Comparison of ENCODE assay signal across 18 cellular contexts in the genomic region with DNA sequence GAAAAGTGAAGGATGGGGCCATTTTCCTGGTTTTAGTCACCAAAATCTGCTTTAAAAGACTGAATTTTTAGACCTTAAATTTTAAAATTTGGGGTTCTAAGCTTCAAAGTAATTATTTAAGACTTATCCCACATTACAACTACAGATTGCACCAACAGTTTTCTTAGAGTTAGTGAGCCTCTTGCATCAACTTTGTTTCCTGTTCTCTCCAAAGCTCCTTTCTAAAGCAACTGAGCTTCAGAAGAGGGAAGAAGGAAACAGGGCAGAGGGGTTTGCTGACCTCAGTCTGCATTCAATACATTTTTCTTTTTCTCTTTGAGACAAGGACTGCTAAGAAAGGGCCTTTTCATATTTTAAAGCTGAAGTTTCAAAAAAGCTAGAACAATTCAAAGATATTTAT.
DNase-seq lines count a peak whose midpoint lies in the region; ATAC-seq and TF ChIP-seq lines count a peak whose summit lies in the region.
"Had no signal": no experiment of that assay in that cellular context is flagged by ENCODE, and none has a peak within 500 bp of the region (broad histone marks: within the 10 kb centered on the region; RNA-seq: fewer than 3 reads in every experiment).

No MANE protein-coding gene starts in this region.

- no peaks in the 10 kb centered on the region for H3K27me3 ChIP-seq in DOHH2 (ENCODE audit: control insufficient read depth, low read length)
- H3K27me3 ChIP-seq: BLaER1, SJSA1, tibial artery had no signal

- H4K20me1 ChIP-seq in DOHH2 (ENCODE audit: control insufficient read depth, insufficient read depth, low read depth, low read length) (peaks cover 63% of the 10 kb centered on the region), OCI-LY7 (ENCODE audit: insufficient read depth, low read length) (no peaks in the 10 kb centered on the region; the same call in 1 of the 2 replicates)

- peaks cover 0 to 6% of the 10 kb centered on the region in 2 donors for H3K36me3 Mint-ChIP-seq in CD14-positive monocyte
- H3K36me3 Mint-ChIP-seq: natural killer cell treated with Interleukin-12 subunit alpha and Interleukin-12 subunit beta and Interleukin-15 and Interleukin-18, amount 100 ng/mL, for 72 hours had no signal

- intact Hi-C loops in CD14-positive monocyte (cut with micrococcal nuclease): loop anchor here in 1 of 2 donors (10.0 kb wide), 1 partner anchor 761 kb away; no protein-coding TSS in a partner anchor
- intact Hi-C loops in OCI-LY7 (cut with micrococcal nuclease; ENCODE audit: unreplicated experiment): no loop called here

- CTCF ChIA-PET in OCI-LY7 (lab: Charles Lee; ENCODE audit: unreplicated experiment): no interaction called here

- H3K4me3 ChIP-seq in DOHH2 (ENCODE audit: low read length) (no peak overlapping the region), OCI-LY7 (ENCODE audit: low read depth, low read length, poor library complexity, severe bottlenecking) (no peak overlapping the region)
- H3K4me3 ChIP-seq: BLaER1, GM23248, SJSA1, skin epidermis, tibial artery had no signal

- peaks cover 67% of the 10 kb centered on the region for H3F3A ChIP-seq in DOHH2 (ENCODE audit: control insufficient read depth, insufficient read depth)

- ATAC-seq in HG02571 (IDR thresholded peaks at IDR 0.05; ENCODE audit: unreplicated experiment): no peak
- ATAC-seq: natural killer cell treated with Interleukin-12 subunit alpha and Interleukin-12 subunit beta and Interleukin-15 and Interleukin-18, amount 100 ng/mL, for 72 hours had no signal

- POLR2A ChIA-PET in OCI-LY7 (lab: Charles Lee): interaction anchor here (0.6 to 1.9 kb wide), 10 partner anchors 14 to 1059 kb away, joined by 3 to 8 read pairs (median 3); no protein-coding TSS in a partner anchor

- DNase-seq in CD14-positive monocyte (ENCODE audit: low spot score): no peak
- no peak for DNase-seq in OCI-LY7 (ENCODE audit: low spot score)
- peak; percentile 29 for DNase-seq in iris pigment epithelial cell (ENCODE audit: low read depth)
- DNase-seq in NCI-H510A (lab: John Stamatoyannopoulos, UW): no peak
- no peak for DNase-seq in NCI-H2171 treated with DMSO at 0.1 percent for 48 hours (lab: John Stamatoyannopoulos, UW)
- DNase-seq: activated CD4-positive, alpha-beta memory T cell treated with anti-CD3 and anti-CD28 coated beads, Interleukin-2, amount 10 ng/mL, durations not matched to agents 7 days and 5 days; GM23248; kidney; NCI-H146; tibial artery had no signal

- no peaks in the 10 kb centered on the region for H3K27me3 Mint-ChIP-seq in CD14-positive monocyte (ENCODE audit: low read depth in 3 of 3)
- H3K27me3 Mint-ChIP-seq: activated T-helper 17 cell treated with anti-CD3 and anti-CD28 coated beads, Interleukin-2, amount 50 U/mL, for 72 hours; memory B cell had no signal

- H3K4me3 Mint-ChIP-seq in CD14-positive monocyte: peak overlapping the region in 1 of 2 donors; percentile 53
- H3K4me3 Mint-ChIP-seq: activated CD4-positive, alpha-beta memory T cell treated with anti-CD3 and anti-CD28 coated beads, Interleukin-2, amount 10 ng/mL, durations not matched to agents 7 days and 5 days; activated T-helper 17 cell treated with anti-CD3 and anti-CD28 coated beads, Interleukin-2, amount 50 U/mL, for 72 hours; memory B cell; natural killer cell treated with Interleukin-12 subunit alpha and Interleukin-12 subunit beta and Interleukin-15 and Interleukin-18, amount 100 ng/mL, for 72 hours had no signal

- no TSS peak for BruUV-seq in OCI-LY7 (replicated peaks; lab: Mats Ljungman, UMichigan)

- TF ChIP-seq CTCF in CD14-positive monocyte (IDR thresholded peaks at IDR 0.05) (no peak), DOHH2 (IDR thresholded peaks at IDR 0.05; ENCODE audit: low read depth, low read length, poor library complexity, severe bottlenecking) (no peak), OCI-LY7 (conservative IDR thresholded peaks at IDR 0.05; ENCODE audit: low read length) (no peak)

- H3K27ac ChIP-seq in DOHH2 (ENCODE audit: low read depth, low read length) (peak overlapping the region; percentile 14), OCI-LY7 (ENCODE audit: low read depth, low read length, poor library complexity, severe bottlenecking) (no peak overlapping the region)
- H3K27ac ChIP-seq: BLaER1, GM23248, SJSA1, tibial artery had no signal

- peaks cover 96% of the 10 kb centered on the region for H3K4me1 ChIP-seq in DOHH2 (ENCODE audit: control insufficient read depth, low read length)
- peaks cover 48% of the 10 kb centered on the region for H3K4me1 ChIP-seq in OCI-LY7 (ENCODE audit: insufficient read depth, low read length, poor library complexity, severe bottlenecking)
- H3K4me1 ChIP-seq: BLaER1 had no signal

- peak overlapping the region; percentile 80 to 95 (median 90) for H3K27ac Mint-ChIP-seq in CD14-positive monocyte
- H3K27ac Mint-ChIP-seq: activated CD4-positive, alpha-beta memory T cell treated with anti-CD3 and anti-CD28 coated beads, Interleukin-2, amount 10 ng/mL, durations not matched to agents 7 days and 5 days; activated T-helper 17 cell treated with anti-CD3 and anti-CD28 coated beads, Interleukin-2, amount 50 U/mL, for 72 hours; memory B cell; natural killer cell treated with Interleukin-12 subunit alpha and Interleukin-12 subunit beta and Interleukin-15 and Interleukin-18, amount 100 ng/mL, for 72 hours had no signal

- H3K79me2 ChIP-seq in DOHH2 (ENCODE audit: control insufficient read depth, low read length) (peaks cover 96% of the 10 kb centered on the region), OCI-LY7 (ENCODE audit: insufficient read depth, low read depth, low read length) (peaks cover 46% of the 10 kb centered on the region; the same call in 1 of the 2 replicates)

- H3K36me3 ChIP-seq in DOHH2 (ENCODE audit: control insufficient read depth, low read length) (peaks cover 89% of the 10 kb centered on the region), OCI-LY7 (ENCODE audit: insufficient read depth, low read length) (peaks cover 44% of the 10 kb centered on the region)
- H3K36me3 ChIP-seq: SJSA1, tibial artery had no signal

- H3K4me2 ChIP-seq in DOHH2 (ENCODE audit: low read length) (peak overlapping the region; percentile 34), OCI-LY7 (ENCODE audit: low read length) (peak overlapping the region; percentile 2; the same call in 1 of the 2 replicates)
- H3K4me2 ChIP-seq: BLaER1 had no signal

- no peak overlapping the region for H2AFZ ChIP-seq in OCI-LY7 (ENCODE audit: low read length)
- H2AFZ ChIP-seq: GM23248 had no signal

- H3K9me2 ChIP-seq in DOHH2 (replicated peaks; ENCODE audit: control insufficient read depth, low read length) (no peaks in the 10 kb centered on the region), OCI-LY7 (ENCODE audit: insufficient read depth, low read length) (no peaks in the 10 kb centered on the region)

- peaks cover 0 to 3% (median 0%) of the 10 kb centered on the region in 7 donors for H3K9me3 Mint-ChIP-seq in CD14-positive monocyte

- no peaks in the 10 kb centered on the region for H3K9me3 ChIP-seq in DOHH2 (ENCODE audit: control insufficient read depth, insufficient read depth, low read length)
- H3K9me3 ChIP-seq in OCI-LY7 (ENCODE audit: low read length): no peaks in the 10 kb centered on the region
- H3K9me3 ChIP-seq: BLaER1, SJSA1, tibial artery had no signal

- peaks cover 78% of the 10 kb centered on the region for H3K4me1 Mint-ChIP-seq in CD14-positive monocyte
